Comparison of ENCODE assay signal across 1 cellular context in genomic region chr1:6519935-6520621, GRCh38.
A peak's percentile ranks its signal among the peaks of the same experiment; 100 is the strongest.
TF ChIP-seq lines count a peak whose summit lies in the region.

No MANE protein-coding gene starts in this region.

TF ChIP-seq in HepG2, 621 proteins besides CTCF, POLR2A, EP300 and RAD21:
- TF ChIP-seq ZNF441 (CRISPR knock-in tag; IDR thresholded peaks at IDR 0.05; ENCODE audit: borderline replicate concordance): no peak
- TF ChIP-seq RFX1 (IDR thresholded peaks at IDR 0.05): peak; percentile 17; the same call in 1 of the 2 replicates
